ENCODE assay signal across 20 cellular contexts in the genomic region with DNA sequence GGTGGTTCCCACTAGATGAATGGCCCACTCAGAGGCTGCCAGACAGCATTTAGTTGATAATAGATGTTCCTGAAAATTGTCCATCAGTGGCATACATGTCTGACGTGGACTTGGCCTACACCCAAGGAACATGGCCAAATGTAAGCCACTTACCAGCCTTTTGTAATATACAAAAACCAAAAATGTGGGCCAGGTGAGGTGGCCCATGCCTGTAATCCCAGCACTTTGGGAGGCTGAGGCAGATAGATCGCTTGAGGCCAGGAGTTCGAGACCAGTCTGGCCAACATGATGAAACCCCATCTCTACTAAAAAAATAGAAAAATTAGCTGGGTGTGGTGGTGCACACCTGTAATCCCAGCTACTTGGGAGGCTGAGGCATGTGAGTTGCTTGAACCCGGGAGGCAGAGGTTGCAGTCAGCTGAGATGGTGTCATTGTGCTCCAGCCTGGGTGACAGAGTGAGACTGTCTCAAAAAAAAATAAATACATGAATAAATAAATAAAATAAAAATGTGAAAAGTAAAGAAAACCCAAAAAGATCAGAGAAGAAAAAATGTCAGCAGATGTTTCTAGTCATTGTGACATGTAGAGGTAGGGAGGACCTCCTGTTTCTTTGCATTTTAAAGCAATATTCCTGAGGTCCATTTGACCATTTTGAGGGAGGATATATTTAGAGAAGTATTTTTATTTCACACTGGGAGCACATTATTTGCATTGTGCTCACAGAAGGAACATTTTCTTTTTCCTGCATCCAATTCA. TPM values are rescaled to one million over a fixed set of nuclear protein-coding genes. Genes with fewer than 3 reads are reported as not detected.
A peak's percentile ranks its signal among the peaks of the same experiment; 100 is the strongest.
DNase-seq lines count a peak whose midpoint lies in the region; ATAC-seq and TF ChIP-seq lines count a peak whose summit lies in the region.
"Had no signal": no experiment of that assay in that cellular context is flagged by ENCODE, and none has a peak within 500 bp of the region (broad histone marks: within the 10 kb centered on the region; RNA-seq: fewer than 3 reads in every experiment).

No MANE protein-coding gene starts in this region.

- no peak overlapping the region for H2BK5ac ChIP-seq in H9 (ENCODE audit: insufficient read length, low read length)

- ATAC-seq in activated T-cell treated with anti-CD3 and anti-CD28 coated beads, Interleukin-2, amount 50 U/mL, for 72 hours (replicated peaks in 1 of 2) = no peak
- no peak for ATAC-seq in activated T-cell treated with anti-CD3 and anti-CD28 coated beads, Interleukin-2, amount 50 U/mL, for 4 hours
- ATAC-seq in sciatic nerve = no peak
- ATAC-seq: GM23338 had no signal

- H3K9me3 Mint-ChIP-seq in activated T-cell treated with anti-CD3 and anti-CD28 coated beads, Interleukin-2, amount 50 U/mL, for 72 hours = no peaks in the 10 kb centered on the region
- H3K9me3 Mint-ChIP-seq in activated T-cell treated with anti-CD3 and anti-CD28 coated beads, Interleukin-2, amount 50 U/mL, for 4 hours = no peaks in the 10 kb centered on the region
- H3K9me3 Mint-ChIP-seq in H9 = peaks cover 2% of the 10 kb centered on the region in 2 experiments; a peak in 2 of 5 replicates
- H3K9me3 Mint-ChIP-seq: stimulated activated effector memory CD8-positive, alpha-beta T cell treated with anti-CD3 and anti-CD28 coated beads, Interleukin-12 subunit alpha, Interleukin-12 subunit beta, amount 100 ng/mL, for 72 hours had no signal

- H3K27me3 ChIP-seq in adipocyte (replicated peaks; ENCODE audit: control insufficient read depth, insufficient read depth, low read length) = no peaks in the 10 kb centered on the region
- no peaks in the 10 kb centered on the region for H3K27me3 ChIP-seq in tibial artery
- no peaks in the 10 kb centered on the region for H3K27me3 ChIP-seq in H9 (ENCODE audit: insufficient read depth, low read length)
- H3K27me3 ChIP-seq: heart left ventricle, Peyer's patch had no signal

- H3K27ac Mint-ChIP-seq in activated T-cell treated with anti-CD3 and anti-CD28 coated beads, Interleukin-2, amount 50 U/mL, for 72 hours = peak overlapping the region; percentile 59
- H3K27ac Mint-ChIP-seq in H9 = no peak overlapping the region
- H3K27ac Mint-ChIP-seq: GM23338, T-helper 17 cell had no signal

- H3K79me2 ChIP-seq in H9 (ENCODE audit: insufficient read depth, low read length) = no peaks in the 10 kb centered on the region

- no peak overlapping the region for H4K5ac ChIP-seq in H9 (ENCODE audit: insufficient read length, low read depth, low read length)

- H3K4me1 ChIP-seq in adipocyte (ENCODE audit: control insufficient read depth, insufficient read depth, low read length) (peaks cover 25% of the 10 kb centered on the region), tibial artery (peaks cover 0 to 67% (median 25%) of the 10 kb centered on the region in 4 donors), H9 (ENCODE audit: insufficient read depth, low read length) (no peaks in the 10 kb centered on the region)
- H3K4me1 ChIP-seq: Peyer's patch had no signal

- H3K9ac ChIP-seq in adipocyte (ENCODE audit: low read length) (peak overlapping the region; percentile 49), H9 (ENCODE audit: extremely low read depth, insufficient read length, low read length) (no peak overlapping the region)

- H2BK12ac ChIP-seq in H9 (ENCODE audit: insufficient read length, low read depth, low read length) = no peak overlapping the region

- H3K36me3 ChIP-seq in adipocyte (ENCODE audit: control insufficient read depth, insufficient read depth, low read length, severe bottlenecking) = peaks cover 44% of the 10 kb centered on the region
- H3K36me3 ChIP-seq in tibial artery = peaks cover 35 to 37% (median 37%) of the 10 kb centered on the region in 3 donors

- H3K23ac ChIP-seq in H9 (ENCODE audit: insufficient read length, low read depth, low read length) = no peak overlapping the region

- intact Hi-C loops in tibial artery (cut with DNase I; ENCODE audit: low total_unique reads) (no loop called here), sciatic nerve (cut with DNase I) (no loop called here)

- no peak overlapping the region for H3K14ac ChIP-seq in H9 (ENCODE audit: insufficient read depth, low read length)

- H2BK15ac ChIP-seq in H9 (ENCODE audit: low read depth, low read length) = no peak overlapping the region

- no peaks in the 10 kb centered on the region for H4K20me1 ChIP-seq in H9 (ENCODE audit: control insufficient read depth, insufficient read depth, insufficient read length)

- H3K4me3 Mint-ChIP-seq in activated T-cell treated with anti-CD3 and anti-CD28 coated beads, Interleukin-2, amount 50 U/mL, for 72 hours = no peak overlapping the region
- no peak overlapping the region for H3K4me3 Mint-ChIP-seq in activated T-cell treated with anti-CD3 and anti-CD28 coated beads, Interleukin-2, amount 50 U/mL, for 4 hours
- H3K4me3 Mint-ChIP-seq in H9 = no peak overlapping the region
- H3K4me3 Mint-ChIP-seq: GM23338; stimulated activated effector memory CD8-positive, alpha-beta T cell treated with anti-CD3 and anti-CD28 coated beads, Interleukin-12 subunit alpha, Interleukin-12 subunit beta, amount 100 ng/mL, for 72 hours; T-helper 17 cell had no signal

- no peaks in the 10 kb centered on the region for H3K9me3 ChIP-seq in adipocyte (ENCODE audit: control insufficient read depth, low read length)
- no peaks in the 10 kb centered on the region for H3K9me3 ChIP-seq in tibial artery
- no peaks in the 10 kb centered on the region for H3K9me3 ChIP-seq in H9 (ENCODE audit: control insufficient read depth, low read depth, low read length)
- H3K9me3 ChIP-seq: heart left ventricle, Peyer's patch had no signal

- no peaks in the 10 kb centered on the region for H3K79me1 ChIP-seq in H9 (ENCODE audit: insufficient read depth, low read depth, low read length, poor library complexity, severe bottlenecking)

- H3T11ph ChIP-seq in H9 (ENCODE audit: low read length) = no peak overlapping the region

- no peak overlapping the region for H2BK120ac ChIP-seq in H9 (ENCODE audit: low read depth, low read length, poor library complexity, severe bottlenecking)

- H3K27me3 Mint-ChIP-seq in activated T-cell treated with anti-CD3 and anti-CD28 coated beads, Interleukin-2, amount 50 U/mL, for 72 hours (ENCODE audit: low read depth) = peaks cover 8% of the 10 kb centered on the region
- H3K27me3 Mint-ChIP-seq in activated T-cell treated with anti-CD3 and anti-CD28 coated beads, Interleukin-2, amount 50 U/mL, for 4 hours (ENCODE audit: low read depth) = peaks cover 9% of the 10 kb centered on the region
- H3K27me3 Mint-ChIP-seq in H9 (ENCODE audit: low read depth) = peaks cover 6% of the 10 kb centered on the region; the same call in 1 of the 2 replicates

- H3K56ac ChIP-seq in H9 (ENCODE audit: insufficient read length, low read depth, low read length) = no peak overlapping the region

- no peak for DNase-seq in activated T-cell treated with anti-CD3 and anti-CD28 coated beads, Interleukin-2, amount 50 U/mL, for 72 hours
- no peak for DNase-seq in activated T-cell treated with anti-CD3 and anti-CD28 coated beads, Interleukin-2, amount 50 U/mL, for 4 hours
- DNase-seq in NCI-H1092 treated with DMSO at 0.1 percent for 48 hours (lab: John Stamatoyannopoulos, UW) = peak; percentile 33
- DNase-seq in adipocyte (ENCODE audit: low read depth) = no peak
- no peak for DNase-seq in tibial artery
- DNase-seq in H9 = no peak
- no peak for DNase-seq in sciatic nerve (ENCODE audit: low spot score)
- no peak for DNase-seq in ecto neural progenitor cell (ENCODE audit: low spot score)
- DNase-seq: activated CD4-positive, CD25-positive, alpha-beta regulatory T cell treated with anti-CD3 and anti-CD28 coated beads, Interleukin-2, amount 50 U/mL, for 72 hours; activated T-cell treated with anti-CD3 and anti-CD28 coated beads, Interleukin-2, amount 50 U/mL, for 1 hour; DMS79; erythroblast; heart left ventricle; midbrain; MM.1S; NCI-H524 treated with DMSO at 0.1 percent for 48 hours; Peyer's patch; T-helper 17 cell had no signal

- no peak overlapping the region for H3K4me3 ChIP-seq in adipocyte (ENCODE audit: low read length)
- H3K4me3 ChIP-seq in tibial artery = no peak overlapping the region
- H3K4me3 ChIP-seq: GM23338, heart left ventricle, Peyer's patch had no signal

- H3K36me3 Mint-ChIP-seq in activated T-cell treated with anti-CD3 and anti-CD28 coated beads, Interleukin-2, amount 50 U/mL, for 72 hours (ENCODE audit: insufficient read depth in 2 of 2) = peaks cover 2 to 14% of the 10 kb centered on the region in 2 donors
- H3K36me3 Mint-ChIP-seq in activated T-cell treated with anti-CD3 and anti-CD28 coated beads, Interleukin-2, amount 50 U/mL, for 4 hours (ENCODE audit: insufficient read depth) = peaks cover 26% of the 10 kb centered on the region
- H3K36me3 Mint-ChIP-seq in H9 (ENCODE audit: insufficient read depth in 1 of 3, low read depth in 3 of 3) = peaks cover 14 to 45% (median 36%) of the 10 kb centered on the region in 3 experiments; a peak in 6 of 7 replicates

- no CpG with 5 or more reads among the region's 4 CpGs for WGBS in H9 (ENCODE audit: extremely low coverage, insufficient read length, low lambda C conversion rate)

- no peak overlapping the region for H3K18ac ChIP-seq in H9 (ENCODE audit: insufficient read length, low read depth, low read length)

- H4K91ac ChIP-seq in H9 (ENCODE audit: insufficient read length, low read depth, low read length) = no peak overlapping the region

- H4K8ac ChIP-seq in H9 (replicated peaks; ENCODE audit: insufficient read length, low read depth, low read length) = no peak overlapping the region

- no peaks in the 10 kb centered on the region for H3K23me2 ChIP-seq in H9 (ENCODE audit: insufficient read length, low read depth, low read length, poor library complexity, severe bottlenecking)

- TF ChIP-seq CTCF in tibial artery (IDR thresholded peaks at IDR 0.05) (no peak), H9 (conservative IDR thresholded peaks at IDR 0.05) (no peak)

- no peak overlapping the region for H2AFZ ChIP-seq in H9 (ENCODE audit: low read length)
- H2AFZ ChIP-seq: GM23338 had no signal

- no peak overlapping the region for H3K4me2 ChIP-seq in H9 (ENCODE audit: insufficient read depth, insufficient read length, low read length)
- H3K4me2 ChIP-seq: GM23338 had no signal

- no peak overlapping the region for H3K4ac ChIP-seq in H9 (ENCODE audit: low read depth, low read length)

- H2AK5ac ChIP-seq in H9 (ENCODE audit: insufficient read length, low read length) = no peak overlapping the region

- H2BK20ac ChIP-seq in H9 (ENCODE audit: low read depth, low read length, poor library complexity, severe bottlenecking) = no peak overlapping the region

- H3K4me1 Mint-ChIP-seq in activated T-cell treated with anti-CD3 and anti-CD28 coated beads, Interleukin-2, amount 50 U/mL, for 72 hours (ENCODE audit: low read depth) = peaks cover 30% of the 10 kb centered on the region
- peaks cover 6% of the 10 kb centered on the region for H3K4me1 Mint-ChIP-seq in activated T-cell treated with anti-CD3 and anti-CD28 coated beads, Interleukin-2, amount 50 U/mL, for 4 hours (ENCODE audit: low read depth)
- H3K4me1 Mint-ChIP-seq in H9 = peaks cover 2 to 3% of the 10 kb centered on the region in 2 experiments; a peak in 3 of 4 replicates

- H3K27ac ChIP-seq in tibial artery (peak overlapping the region; percentile 60 to 82), H9 (ENCODE audit: insufficient read length, low read depth, low read length) (no peak overlapping the region)
- H3K27ac ChIP-seq: Peyer's patch had no signal

RNA-seq across cellular contexts. Expression of gene WTIP, which starts 7.1 kb away (rescaled TPM):
- under 1 TPM; 0.30 to 0.70 TPM for total RNA-seq in activated T-cell treated with anti-CD3 and anti-CD28 coated beads, Interleukin-2, amount 50 U/mL, for 72 hours
- total RNA-seq in activated T-cell treated with anti-CD3 and anti-CD28 coated beads, Interleukin-2, amount 50 U/mL, for 4 hours = under 1 TPM; 0.38 to 0.98 (median 0.63) TPM
- total RNA-seq in H9 (2021) = 32.5 and 35.1 TPM in 2 replicates
- 50.1 TPM for total RNA-seq in sciatic nerve

RNA-seq across cellular contexts. Expression of gene UBA2, which starts 46.2 kb away (rescaled TPM):
- total RNA-seq in activated T-cell treated with anti-CD3 and anti-CD28 coated beads, Interleukin-2, amount 50 U/mL, for 72 hours = 100 to 1,000 TPM; 153 to 183 TPM
- 100 to 1,000 TPM; 182 to 194 (median 194) TPM for total RNA-seq in activated T-cell treated with anti-CD3 and anti-CD28 coated beads, Interleukin-2, amount 50 U/mL, for 4 hours
- total RNA-seq in H9 (2021) (204 and 206 TPM in 2 replicates), sciatic nerve (84.0 TPM)

Comparison
In these comparisons a context has a peak if more than half of its experiments do, and no peak if none do; other contexts are left out.
1. RNA of gene WTIP, which starts 7.1 kb away (total RNA-seq): 50.1 TPM in sciatic nerve (single experiment) and 32.5 to 35.1 TPM in H9; 0.30 to 0.70 TPM in activated T-cell treated with anti-CD3 and anti-CD28 coated beads, Interleukin-2, amount 50 U/mL, for 72 hours and 0.38 to 0.98 TPM in activated T-cell treated with anti-CD3 and anti-CD28 coated beads, Interleukin-2, amount 50 U/mL, for 4 hours; every median in the first group is over 10 times any median in the second.